Comparison of ENCODE assay signal across 10 cellular contexts in the genomic region with DNA sequence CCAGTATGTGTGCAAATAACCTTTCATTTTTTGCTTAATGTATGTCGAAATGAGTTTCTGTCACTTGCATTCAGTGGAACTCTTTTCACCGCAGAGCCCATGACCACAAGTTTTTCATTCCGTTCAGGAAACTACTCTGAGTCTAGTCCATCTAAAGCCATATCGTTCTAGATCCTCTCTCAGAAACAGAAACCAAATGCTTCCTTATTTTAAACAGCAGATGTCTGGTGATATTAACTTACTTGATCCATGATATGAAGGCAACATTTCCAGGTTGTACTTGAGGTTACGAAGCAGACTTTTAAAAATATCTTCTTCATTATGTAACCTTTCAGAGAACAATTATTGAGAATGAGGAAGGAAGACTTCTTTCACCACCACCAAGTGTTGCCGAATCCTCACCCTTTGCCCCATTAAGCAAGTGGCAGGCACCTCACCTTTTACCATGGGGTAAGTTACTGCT.
DNase-seq lines count a peak whose midpoint lies in the region; ATAC-seq, FAIRE-seq and TF ChIP-seq lines count a peak whose summit lies in the region.
"Had no signal": no experiment of that assay in that cellular context is flagged by ENCODE, and none has a peak within 500 bp of the region (broad histone marks: within the 10 kb centered on the region; RNA-seq: fewer than 3 reads in every experiment).

No MANE protein-coding gene starts in this region.

- DNase-seq in GM12864 (ENCODE audit: low read depth), result peak; percentile 13
- DNase-seq in KBM-7, result peak; percentile 96
- DNase-seq in GM12878 (ENCODE audit: low read depth, low spot score), result no peak
- DNase-seq in MCF 10A (ENCODE audit: unreplicated experiment), result no peak
- DNase-seq in NCI-H146 treated with DMSO at 0.1 percent for 48 hours (lab: John Stamatoyannopoulos, UW; ENCODE audit: unreplicated experiment), result no peak
- no peak for DNase-seq in superior temporal gyrus (ENCODE audit: extremely low spot score)
- DNase-seq in suprapubic skin (ENCODE audit: low spot score in 2 of 2), result no peak
- DNase-seq: cortex of kidney had no signal

- intact Hi-C loops in GM12878 (cut with micrococcal nuclease; ENCODE audit: unreplicated experiment) (no loop called here), MCF 10A (cut with micrococcal nuclease) (no loop called here)

- BruUV-seq in GM12878 (replicated peaks; lab: Mats Ljungman, UMichigan), result no TSS peak
- BruUV-seq in MCF 10A (replicated peaks; lab: Mats Ljungman, UMichigan), result no TSS peak

- under 1% methylated on average over 6 of the region's 6 CpGs for WGBS in GM12878 (ENCODE audit: insufficient coverage, insufficient replicate concordance, low lambda C conversion rate, missing lambda C conversion rate)
- 76% methylated on average over 6 of the region's 6 CpGs for WGBS in suprapubic skin

- peak; percentile 91 for ATAC-seq in GM21515 (IDR thresholded peaks at IDR 0.05; ENCODE audit: unreplicated experiment)
- peak; percentile 81 for ATAC-seq in GM12878

- H3K9me3 Mint-ChIP-seq in MCF 10A (ENCODE audit: unreplicated experiment), result no peaks in the 10 kb centered on the region

- no peaks in the 10 kb centered on the region for H3K4me1 Mint-ChIP-seq in MCF 10A (ENCODE audit: insufficient read depth, unreplicated experiment)

- RAD21 ChIA-PET in GM12878 (lab: Charles Lee; ENCODE audit: unreplicated experiment), result no interaction called here

- SMC1A ChIA-PET in GM12878 (lab: Charles Lee; ENCODE audit: uncharacterized antibody, unreplicated experiment), result interaction anchor here (0.6 to 2.8 kb wide), 3 partner anchors 13 to 69 kb away, joined by 3 to 9 read pairs (median 5); no protein-coding TSS in a partner anchor

- H3K4me3 Mint-ChIP-seq in MCF 10A (ENCODE audit: unreplicated experiment), result no peak overlapping the region

- H3K4me3 ChIP-seq in GM12864 (ENCODE audit: low read depth, low read length) (no peak overlapping the region), GM12878 (no peak overlapping the region), suprapubic skin (no peak overlapping the region)

- CTCF ChIA-PET in GM12878 (lab: Yijun Ruan, JAX), result interaction anchor here (0.5 to 1.6 kb wide), 2 partner anchors 10 to 666 kb away, joined by 3 to 6 read pairs; no protein-coding TSS in a partner anchor
- CTCF ChIA-PET in MCF 10A (lab: Yijun Ruan, JAX), result no interaction called here

- peak; percentile 84 for FAIRE-seq in GM12878 (lab: Jason Lieb, UNC)
- FAIRE-seq: TTC549 had no signal

- TF ChIP-seq EP300 in GM12878 (IDR thresholded peaks at IDR 0.05; ENCODE audit: borderline replicate concordance in 1 of 2, control insufficient read depth in 1 of 2, low read depth in 2 of 2, low read length in 2 of 2), result no peak
- TF ChIP-seq EP300 in suprapubic skin (IDR thresholded peaks at IDR 0.05), result no peak

- H3K9ac ChIP-seq in GM12878 (ENCODE audit: control insufficient read depth, insufficient read depth, low read length), result no peak overlapping the region

- no peak overlapping the region for H3K27ac ChIP-seq in GM12878 (ENCODE audit: control insufficient read depth, insufficient read depth)
- no peak overlapping the region for H3K27ac ChIP-seq in suprapubic skin

- no peaks in the 10 kb centered on the region for H3K36me3 Mint-ChIP-seq in MCF 10A (ENCODE audit: insufficient read depth, unreplicated experiment)

- no peak for TF ChIP-seq CTCF in GM12864 (IDR thresholded peaks at IDR 0.05; ENCODE audit: low read depth, low read length, missing control alignments)
- no peak for TF ChIP-seq CTCF in GM12878 (IDR thresholded peaks at IDR 0.05 in 2 of 3, conservative IDR thresholded peaks at IDR 0.05 in 1 of 3; ENCODE audit: control insufficient read depth in 2 of 3, extremely low read depth in 1 of 3, insufficient read depth in 1 of 3, low read depth in 3 of 3, low read length in 3 of 3)
- no peak for TF ChIP-seq CTCF in MCF 10A (IDR thresholded peaks at IDR 0.05; ENCODE audit: unreplicated experiment)
- no peak for TF ChIP-seq CTCF in suprapubic skin (IDR thresholded peaks at IDR 0.05)

- peak overlapping the region; percentile 21 for H3K4me2 ChIP-seq in GM12878 (ENCODE audit: control insufficient read depth, insufficient read depth)

- no peak for TF ChIP-seq POLR2A in GM12878 (IDR thresholded peaks at IDR 0.05; ENCODE audit: low read depth, low read length)
- TF ChIP-seq POLR2A in suprapubic skin (IDR thresholded peaks at IDR 0.05), result no peak

- TF ChIP-seq RAD21 in GM12878 (IDR thresholded peaks at IDR 0.05; ENCODE audit: insufficient read depth, low read depth, low read length), result no peak

- H3K27me3 ChIP-seq in GM12878 (replicated peaks in 1 of 2; ENCODE audit: control insufficient read depth in 2 of 2, insufficient read depth in 2 of 2, low read length in 1 of 2), result no peaks in the 10 kb centered on the region
- no peaks in the 10 kb centered on the region for H3K27me3 ChIP-seq in suprapubic skin

- no peak overlapping the region for H3K27ac Mint-ChIP-seq in MCF 10A (ENCODE audit: low read depth, unreplicated experiment)

- H3K79me2 ChIP-seq in GM12878 (ENCODE audit: control insufficient read depth, insufficient read depth, low read length), result no peaks in the 10 kb centered on the region

- H3K27me3 Mint-ChIP-seq in MCF 10A (ENCODE audit: insufficient read depth, unreplicated experiment), result no peaks in the 10 kb centered on the region

- no peak overlapping the region for H2AFZ ChIP-seq in GM12878 (ENCODE audit: control insufficient read depth, low read depth, low read length)

- H4K20me1 ChIP-seq in GM12878 (ENCODE audit: control insufficient read depth, insufficient read depth), result no peaks in the 10 kb centered on the region

- H3K36me3 ChIP-seq in GM12878 (ENCODE audit: control insufficient read depth in 2 of 2, insufficient read depth in 2 of 2, low read length in 1 of 2) (no peaks in the 10 kb centered on the region), suprapubic skin (no peaks in the 10 kb centered on the region)

- POLR2A ChIA-PET in GM12878 (lab: Charles Lee) (no interaction called here), MCF 10A (lab: Yijun Ruan, JAX) (no interaction called here)

- no peaks in the 10 kb centered on the region for H3K4me1 ChIP-seq in GM12878 (ENCODE audit: control insufficient read depth, insufficient read depth, low read length)
- no peaks in the 10 kb centered on the region for H3K4me1 ChIP-seq in suprapubic skin

- H3K9me3 ChIP-seq in GM12878 (replicated peaks; ENCODE audit: control insufficient read depth, insufficient read depth, low read length) (no peaks in the 10 kb centered on the region; the same call in 2 of the 3 replicates), suprapubic skin (no peaks in the 10 kb centered on the region)

- in situ Hi-C loops in KBM-7 (cut with MboI; ENCODE audit: low pct_unique_long_range_greater_than_20kb, low sequenced_read_pairs), result no loop called here
- in situ Hi-C loops in GM12878 (cut with MboI), result no loop called here

TF ChIP-seq in GM12878, 131 proteins besides CTCF, POLR2A, EP300 and RAD21:
- TF ChIP-seq, protein P1, sequence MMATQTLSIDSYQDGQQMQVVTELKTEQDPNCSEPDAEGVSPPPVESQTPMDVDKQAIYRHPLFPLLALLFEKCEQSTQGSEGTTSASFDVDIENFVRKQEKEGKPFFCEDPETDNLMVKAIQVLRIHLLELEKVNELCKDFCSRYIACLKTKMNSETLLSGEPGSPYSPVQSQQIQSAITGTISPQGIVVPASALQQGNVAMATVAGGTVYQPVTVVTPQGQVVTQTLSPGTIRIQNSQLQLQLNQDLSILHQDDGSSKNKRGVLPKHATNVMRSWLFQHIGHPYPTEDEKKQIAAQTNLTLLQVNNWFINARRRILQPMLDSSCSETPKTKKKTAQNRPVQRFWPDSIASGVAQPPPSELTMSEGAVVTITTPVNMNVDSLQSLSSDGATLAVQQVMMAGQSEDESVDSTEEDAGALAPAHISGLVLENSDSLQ (IDR thresholded peaks at IDR 0.05), result no peak
- TF ChIP-seq, protein P2, sequence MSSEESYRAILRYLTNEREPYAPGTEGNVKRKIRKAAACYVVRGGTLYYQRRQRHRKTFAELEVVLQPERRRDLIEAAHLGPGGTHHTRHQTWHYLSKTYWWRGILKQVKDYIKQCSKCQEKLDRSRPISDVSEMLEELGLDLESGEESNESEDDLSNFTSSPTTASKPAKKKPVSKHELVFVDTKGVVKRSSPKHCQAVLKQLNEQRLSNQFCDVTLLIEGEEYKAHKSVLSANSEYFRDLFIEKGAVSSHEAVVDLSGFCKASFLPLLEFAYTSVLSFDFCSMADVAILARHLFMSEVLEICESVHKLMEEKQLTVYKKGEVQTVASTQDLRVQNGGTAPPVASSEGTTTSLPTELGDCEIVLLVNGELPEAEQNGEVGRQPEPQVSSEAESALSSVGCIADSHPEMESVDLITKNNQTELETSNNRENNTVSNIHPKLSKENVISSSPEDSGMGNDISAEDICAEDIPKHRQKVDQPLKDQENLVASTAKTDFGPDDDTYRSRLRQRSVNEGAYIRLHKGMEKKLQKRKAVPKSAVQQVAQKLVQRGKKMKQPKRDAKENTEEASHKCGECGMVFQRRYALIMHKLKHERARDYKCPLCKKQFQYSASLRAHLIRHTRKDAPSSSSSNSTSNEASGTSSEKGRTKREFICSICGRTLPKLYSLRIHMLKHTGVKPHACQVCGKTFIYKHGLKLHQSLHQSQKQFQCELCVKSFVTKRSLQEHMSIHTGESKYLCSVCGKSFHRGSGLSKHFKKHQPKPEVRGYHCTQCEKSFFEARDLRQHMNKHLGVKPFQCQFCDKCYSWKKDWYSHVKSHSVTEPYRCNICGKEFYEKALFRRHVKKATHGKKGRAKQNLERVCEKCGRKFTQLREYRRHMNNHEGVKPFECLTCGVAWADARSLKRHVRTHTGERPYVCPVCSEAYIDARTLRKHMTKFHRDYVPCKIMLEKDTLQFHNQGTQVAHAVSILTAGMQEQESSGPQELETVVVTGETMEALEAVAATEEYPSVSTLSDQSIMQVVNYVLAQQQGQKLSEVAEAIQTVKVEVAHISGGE (CRISPR knock-in tag; IDR thresholded peaks at IDR 0.05), result no peak
- TF ChIP-seq IKZF2 (IDR thresholded peaks at IDR 0.05), result peak; percentile 32 to 59; a peak in 2 of 4 replicates
- no peak for TF ChIP-seq BACH1 (IDR thresholded peaks at IDR 0.05; ENCODE audit: borderline replicate concordance)
- TF ChIP-seq IKZF1 (conservative IDR thresholded peaks at IDR 0.05), result peak; percentile 18; the same call in 1 of the 2 replicates
- TF ChIP-seq RUNX3 (IDR thresholded peaks at IDR 0.05; ENCODE audit: low read length), result peak; percentile 60

Comparison
In these comparisons a context has a peak if more than half of its experiments do, and no peak if none do; other contexts are left out.
1. DNase-seq: peak in GM12864 (single experiment) and KBM-7 (single experiment); none in GM12878 (single experiment), MCF 10A (single experiment), NCI-H146 treated with DMSO at 0.1 percent for 48 hours (single experiment), superior temporal gyrus (single experiment) and suprapubic skin (0 of 2).